ENCODE assay signal across 17 cellular contexts in the genomic region with DNA sequence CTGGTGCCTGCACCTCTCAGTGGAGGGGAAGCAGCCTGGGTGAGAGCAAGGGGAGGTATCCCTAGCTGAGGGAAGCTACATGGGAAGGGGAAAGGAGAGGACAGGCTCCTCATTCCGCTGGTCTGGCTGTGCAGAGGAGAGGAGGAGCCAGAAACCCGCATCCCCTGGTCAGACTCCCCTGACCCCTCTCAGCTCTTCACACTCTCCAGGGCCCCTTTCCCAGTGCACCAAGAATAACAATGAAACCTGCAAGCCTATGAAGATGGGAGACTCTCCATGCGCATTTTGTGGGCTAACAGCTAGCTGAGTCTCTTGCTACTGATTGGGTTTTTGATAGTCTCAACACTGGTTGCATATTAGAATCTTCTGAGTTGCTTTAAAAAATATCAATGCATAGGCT.
A peak's percentile ranks its signal among the peaks of the same experiment; 100 is the strongest.
DNase-seq lines count a peak whose midpoint lies in the region; ATAC-seq and TF ChIP-seq lines count a peak whose summit lies in the region.
"Had no signal": no experiment of that assay in that cellular context is flagged by ENCODE, and none has a peak within 500 bp of the region (broad histone marks: within the 10 kb centered on the region; RNA-seq: fewer than 3 reads in every experiment).

No MANE protein-coding gene starts in this region.

- no peak overlapping the region for H2AK5ac ChIP-seq in mesendoderm (ENCODE audit: low read length)

- H3K27ac Mint-ChIP-seq in endodermal cell, result no peak overlapping the region
- H3K27ac Mint-ChIP-seq: B cell; CD14-positive monocyte; CD4-positive, alpha-beta T cell; CD8-positive, alpha-beta memory T cell; H9 had no signal

- H4K20me1 ChIP-seq in GM23248 (ENCODE audit: insufficient read depth), result no peaks in the 10 kb centered on the region
- H4K20me1 ChIP-seq: BLaER1 had no signal

- H2BK15ac ChIP-seq in mesendoderm (replicated peaks; ENCODE audit: low read depth), result no peak overlapping the region

- H3K4me1 Mint-ChIP-seq in endodermal cell, result peaks cover 13% of the 10 kb centered on the region
- H3K4me1 Mint-ChIP-seq: B cell; CD14-positive monocyte; CD8-positive, alpha-beta memory T cell had no signal

- H3K4me3 ChIP-seq in NT2/D1 (ENCODE audit: insufficient read length, low read depth), result no peak overlapping the region
- H3K4me3 ChIP-seq in endodermal cell (ENCODE audit: low read length), result no peak overlapping the region
- H3K4me3 ChIP-seq in mesendoderm (ENCODE audit: low read length), result no peak overlapping the region
- H3K4me3 ChIP-seq in GM23248, result no peak overlapping the region
- H3K4me3 ChIP-seq: BLaER1 had no signal

- no peak overlapping the region for H3K4me2 ChIP-seq in mesendoderm (ENCODE audit: low read length)
- no peak overlapping the region for H3K4me2 ChIP-seq in GM23248 (ENCODE audit: unreplicated experiment)

- peak overlapping the region; percentile 15 for H3K23ac ChIP-seq in mesendoderm (ENCODE audit: low read length)

- no peaks in the 10 kb centered on the region for H3K9me3 ChIP-seq in NT2/D1 (ENCODE audit: insufficient read depth, low read length)
- H3K9me3 ChIP-seq in endodermal cell (ENCODE audit: control insufficient read depth, low read length), result no peaks in the 10 kb centered on the region
- H3K9me3 ChIP-seq in GM23248 (ENCODE audit: low read depth), result no peaks in the 10 kb centered on the region
- H3K9me3 ChIP-seq: BLaER1 had no signal

- H3K36me3 Mint-ChIP-seq in endodermal cell (ENCODE audit: low read depth), result no peaks in the 10 kb centered on the region
- H3K36me3 Mint-ChIP-seq: CD14-positive monocyte; CD8-positive, alpha-beta memory T cell had no signal

- no peak for ATAC-seq in GM18520 (IDR thresholded peaks at IDR 0.05; ENCODE audit: unreplicated experiment)
- ATAC-seq: HCT116 had no signal

- no peak for TF ChIP-seq CTCF in endodermal cell (conservative IDR thresholded peaks at IDR 0.05)

- no peaks in the 10 kb centered on the region for H3K9me2 ChIP-seq in GM23248 (ENCODE audit: insufficient read depth)

- H3K27me3 ChIP-seq in NT2/D1 (ENCODE audit: insufficient read depth, insufficient read length) (no peaks in the 10 kb centered on the region), endodermal cell (ENCODE audit: control insufficient read depth, insufficient read depth, low read length, poor library complexity, severe bottlenecking) (no peaks in the 10 kb centered on the region), mesendoderm (ENCODE audit: insufficient read depth, low read length, poor library complexity) (no peaks in the 10 kb centered on the region), GM23248 (replicated peaks; ENCODE audit: insufficient read depth) (no peaks in the 10 kb centered on the region)
- H3K27me3 ChIP-seq: BLaER1 had no signal

- no peak overlapping the region for H2BK5ac ChIP-seq in mesendoderm (ENCODE audit: low read length)

- peak overlapping the region; percentile 4 for H3K18ac ChIP-seq in mesendoderm (ENCODE audit: low read length)

- WGBS in endodermal cell (ENCODE audit: insufficient coverage in 1 of 2, insufficient read length in 1 of 2), 2 experiments, result 93 to 100% methylated on average over 1 to 3 of the region's 3 CpGs
- WGBS in mesendoderm (ENCODE audit: extremely low coverage, insufficient coverage, low lambda C conversion rate), result no CpG with 5 or more reads among the region's 3 CpGs
- WGBS in GM23248 (ENCODE audit: low coverage in 1 of 2, low lambda C conversion rate in 2 of 2, missing lambda C conversion rate in 2 of 2), 2 experiments, result 28% methylated on average over 3 of the region's 3 CpGs

- peaks cover 3% of the 10 kb centered on the region for H3K4me1 ChIP-seq in NT2/D1 (ENCODE audit: insufficient read depth, insufficient read length)
- no peaks in the 10 kb centered on the region for H3K4me1 ChIP-seq in endodermal cell (ENCODE audit: control insufficient read depth, insufficient read depth, low read length)
- no peaks in the 10 kb centered on the region for H3K4me1 ChIP-seq in mesendoderm (ENCODE audit: control insufficient read depth, low read depth, low read length)
- H3K4me1 ChIP-seq in GM23248 (ENCODE audit: insufficient read depth), result no peaks in the 10 kb centered on the region

- H4K8ac ChIP-seq in mesendoderm (ENCODE audit: low read depth, low read length), result no peak overlapping the region

- no peak overlapping the region for H2AFZ ChIP-seq in GM23248

- H3K27ac ChIP-seq in endodermal cell (ENCODE audit: low read depth, low read length) (no peak overlapping the region), mesendoderm (ENCODE audit: low read depth, low read length) (no peak overlapping the region), GM23248 (no peak overlapping the region)
- H3K27ac ChIP-seq: BLaER1 had no signal

- H3K27me3 Mint-ChIP-seq in endodermal cell (ENCODE audit: insufficient read depth), result peaks cover 1% of the 10 kb centered on the region
- H3K27me3 Mint-ChIP-seq: B cell; CD4-positive, alpha-beta T cell; CD8-positive, alpha-beta memory T cell had no signal

- in situ Hi-C loops in GM23248 (cut with MboI), result no loop called here

- no peak overlapping the region for H4K5ac ChIP-seq in mesendoderm (ENCODE audit: low read length)

- H3K4ac ChIP-seq in mesendoderm (ENCODE audit: low read depth, low read length), result peak overlapping the region; percentile 17

- H3K79me1 ChIP-seq in mesendoderm (ENCODE audit: low read length), result no peaks in the 10 kb centered on the region

- no peaks in the 10 kb centered on the region for H3F3A ChIP-seq in GM23248 (ENCODE audit: insufficient read depth)

- no peaks in the 10 kb centered on the region for H3K79me2 ChIP-seq in mesendoderm (ENCODE audit: control insufficient read depth, insufficient read depth, low read length)
- no peaks in the 10 kb centered on the region for H3K79me2 ChIP-seq in GM23248 (ENCODE audit: insufficient read depth)

- H3K9ac ChIP-seq in NT2/D1 (ENCODE audit: insufficient read length, low read depth) (no peak overlapping the region), endodermal cell (ENCODE audit: extremely low read depth, low read length, poor library complexity, severe bottlenecking) (no peak overlapping the region), mesendoderm (ENCODE audit: low read length) (no peak overlapping the region), GM23248 (no peak overlapping the region)
- H3K9ac ChIP-seq: BLaER1 had no signal

- no peak overlapping the region for H3K56ac ChIP-seq in mesendoderm (ENCODE audit: low read length)

- DNase-seq in NT2/D1 (ENCODE audit: low read depth, low spot score), result peak; percentile 57
- peak; percentile 64 for DNase-seq in endodermal cell
- DNase-seq in mesendoderm, result no peak
- no peak for DNase-seq in ureter (ENCODE audit: low spot score)
- no peak for DNase-seq in GM23248
- DNase-seq in MV-4-11 (lab: John Stamatoyannopoulos, UW), result no peak
- DNase-seq: CD4-positive, alpha-beta T cell; CD8-positive, alpha-beta memory T cell; DMS 273 treated with DMSO at 0.1 percent for 48 hours; DMS79; GF-D8; H9 had no signal

- H3K9me3 Mint-ChIP-seq in endodermal cell, result no peaks in the 10 kb centered on the region

- no peak overlapping the region for H2BK120ac ChIP-seq in mesendoderm (ENCODE audit: low read depth, low read length)

- H3K4me3 Mint-ChIP-seq in endodermal cell, result no peak overlapping the region
- H3K4me3 Mint-ChIP-seq: B cell; CD14-positive monocyte; CD4-positive, alpha-beta T cell; CD8-positive, alpha-beta memory T cell; H9 had no signal

- H3K36me3 ChIP-seq in NT2/D1 (ENCODE audit: insufficient read depth, insufficient read length, low read length) (no peaks in the 10 kb centered on the region), endodermal cell (ENCODE audit: control insufficient read depth, insufficient read depth, low read length) (no peaks in the 10 kb centered on the region), mesendoderm (ENCODE audit: control insufficient read depth, insufficient read depth, low read length) (no peaks in the 10 kb centered on the region), GM23248 (ENCODE audit: low read depth) (no peaks in the 10 kb centered on the region)
- H3K36me3 ChIP-seq: BLaER1 had no signal

Comparison
In these comparisons a context has a peak if more than half of its experiments do, and no peak if none do; other contexts are left out.
1. DNase-seq: peak in NT2/D1 (single experiment) and endodermal cell (single experiment); none in mesendoderm (single experiment), ureter (single experiment), GM23248 (single experiment) and MV-4-11 (single experiment).